In genomic region chr12:104056419-104056972, GRCh38 we compare ENCODE assay signal across 19 cellular contexts. TPM values are rescaled to one million over a fixed set of nuclear protein-coding genes. Genes with fewer than 3 reads are reported as not detected.
DNase-seq lines count a peak whose midpoint lies in the region; ATAC-seq and TF ChIP-seq lines count a peak whose summit lies in the region.
"Had no signal": no experiment of that assay in that cellular context is flagged by ENCODE, and none has a peak within 500 bp of the region (broad histone marks: within the 10 kb centered on the region; RNA-seq: fewer than 3 reads in every experiment).

No MANE protein-coding gene starts in this region.

- H3K36me3 ChIP-seq in rectal smooth muscle tissue (ENCODE audit: control insufficient read depth, insufficient read depth, low read length) (no peaks in the 10 kb centered on the region), suprapubic skin (no peaks in the 10 kb centered on the region)
- H3K36me3 ChIP-seq: cardiac muscle cell, ovary had no signal

- WGBS in suprapubic skin: 75% methylated on average over 4 of the region's 4 CpGs

- TF ChIP-seq CTCF in suprapubic skin (IDR thresholded peaks at IDR 0.05): no peak

- H3K4me3 ChIP-seq in rectal smooth muscle tissue (ENCODE audit: low read length): no peak overlapping the region
- H3K4me3 ChIP-seq in suprapubic skin: no peak overlapping the region
- H3K4me3 ChIP-seq: cardiac muscle cell, ovary had no signal

- no peaks in the 10 kb centered on the region for H3K27me3 ChIP-seq in rectal smooth muscle tissue (ENCODE audit: control insufficient read depth, insufficient read depth, low read length)
- peaks cover 10% of the 10 kb centered on the region for H3K27me3 ChIP-seq in suprapubic skin
- H3K27me3 ChIP-seq: cardiac muscle cell, ovary had no signal

- DNase-seq in DMS53 treated with DMSO at 0.1 percent for 48 hours (lab: John Stamatoyannopoulos, UW; ENCODE audit: unreplicated experiment): peak; percentile 42
- peak; percentile 69 for DNase-seq in NCI-H2196 treated with DMSO at 0.1 percent for 48 hours (lab: John Stamatoyannopoulos, UW; ENCODE audit: unreplicated experiment)
- DNase-seq in fibroblast of peridontal ligament (ENCODE audit: extremely low read depth): peak; percentile 79
- no peak for DNase-seq in suprapubic skin (ENCODE audit: low spot score in 2 of 2)
- DNase-seq in GM19238 (ENCODE audit: insufficient read length, low spot score): no peak
- DNase-seq: activated CD4-positive, CD25-positive, alpha-beta regulatory T cell; effector CD4-positive, alpha-beta T cell; kidney glomerular epithelial cell; MM.1S; NK-92 treated with Interleukin-12 subunit alpha and Interleukin-12 subunit beta, amount 100 ng/mL, for 24 hours; stimulated activated CD4-positive, alpha-beta T cell treated with anti-CD3 and anti-CD28 coated beads, Interleukin-4, amount 100 ng/mL, for 4 hours; stimulated activated CD8-positive, alpha-beta memory T cell treated with anti-CD3 and anti-CD28 coated beads, Interleukin-4, amount 100 ng/mL, for 48 hours had no signal

- ATAC-seq in HG03565 (IDR thresholded peaks at IDR 0.05; ENCODE audit: unreplicated experiment): no peak
- ATAC-seq: activated T-helper 17 cell treated with anti-CD3 and anti-CD28 coated beads, Interleukin-2, amount 50 U/mL, for 72 hours had no signal

- TF ChIP-seq EP300 in suprapubic skin (IDR thresholded peaks at IDR 0.05): no peak

- H3K9ac ChIP-seq in rectal smooth muscle tissue (ENCODE audit: low read length): no peak overlapping the region

- no peaks in the 10 kb centered on the region for H3K9me3 ChIP-seq in suprapubic skin
- H3K9me3 ChIP-seq: ovary had no signal

- no peak for TF ChIP-seq POLR2A in suprapubic skin (IDR thresholded peaks at IDR 0.05)

- H3K27ac ChIP-seq in rectal smooth muscle tissue (ENCODE audit: low read depth, low read length): peak overlapping the region; percentile 56
- no peak overlapping the region for H3K27ac ChIP-seq in suprapubic skin
- H3K27ac ChIP-seq: cardiac muscle cell, ovary had no signal

- H3K4me1 ChIP-seq in rectal smooth muscle tissue (ENCODE audit: control insufficient read depth, insufficient read depth, low read length) (peaks cover 16% of the 10 kb centered on the region), suprapubic skin (peaks cover 3% of the 10 kb centered on the region)

RNA-seq across cellular contexts. Expression of gene GLT8D2, which starts 6.5 kb away (rescaled TPM):
- total RNA-seq in suprapubic skin: 1 to 10 TPM; 1.1 to 4.5 (median 2.0) TPM
- total RNA-seq: B cell; T-helper 2 cell treated with Interferon-gamma antibody and Interleukin-4, amounts not matched to agents 100 ng/mL and 5 ng/mL, for 36 hours had no signal

RNA-seq across cellular contexts. Expression of gene HCFC2, which starts 7.8 kb away (rescaled TPM):
- 10 to 100 TPM; 16.9 to 28.1 (median 20.0) TPM for total RNA-seq in suprapubic skin

Comparison
In these comparisons a context has a peak if more than half of its experiments do, and no peak if none do; other contexts are left out.
1. DNase-seq: peak in DMS53 treated with DMSO at 0.1 percent for 48 hours (single experiment), NCI-H2196 treated with DMSO at 0.1 percent for 48 hours (single experiment) and fibroblast of peridontal ligament (single experiment); none in suprapubic skin (0 of 2) and GM19238 (single experiment).